In genomic region chr4:109930872-109931271, GRCh38 we compare ENCODE assay signal across 22 cellular contexts. TPM values are rescaled to one million over a fixed set of nuclear protein-coding genes. Genes with fewer than 3 reads are reported as not detected.
DNase-seq lines count a peak whose midpoint lies in the region; ATAC-seq and TF ChIP-seq lines count a peak whose summit lies in the region.
"Had no signal": no experiment of that assay in that cellular context is flagged by ENCODE, and none has a peak within 500 bp of the region (broad histone marks: within the 10 kb centered on the region; RNA-seq: fewer than 3 reads in every experiment).

No MANE protein-coding gene starts in this region.

- no peak overlapping the region for H4K8ac ChIP-seq in mesendoderm (ENCODE audit: low read depth, low read length)

- peak overlapping the region; percentile 8 for H2BK5ac ChIP-seq in mesendoderm (ENCODE audit: low read length)

- H3K27ac ChIP-seq in mesendoderm (ENCODE audit: low read depth, low read length) (peak overlapping the region; percentile 88), uterus (no peak overlapping the region), MM.1S (ENCODE audit: low read length) (no peak overlapping the region)
- H3K27ac ChIP-seq: 22Rv1, A549 had no signal

- no peaks in the 10 kb centered on the region for H3K27me3 Mint-ChIP-seq in activated naive CD8-positive, alpha-beta T cell treated with anti-CD3 and anti-CD28 coated beads, Interleukin-2, amount 50 U/mL, for 24 hours
- no peaks in the 10 kb centered on the region for H3K27me3 Mint-ChIP-seq in activated naive CD8-positive, alpha-beta T cell treated with anti-CD3 and anti-CD28 coated beads for 36 hours
- H3K27me3 Mint-ChIP-seq in type B pancreatic cell: no peaks in the 10 kb centered on the region

- H3K36me3 ChIP-seq in mesendoderm (ENCODE audit: control insufficient read depth, insufficient read depth, low read length) (no peaks in the 10 kb centered on the region), uterus (no peaks in the 10 kb centered on the region), MM.1S (replicated peaks; ENCODE audit: insufficient read depth, low read length) (no peaks in the 10 kb centered on the region)
- H3K36me3 ChIP-seq: HAP-1 had no signal

- no peak overlapping the region for H3K4ac ChIP-seq in mesendoderm (ENCODE audit: low read depth, low read length)

- H3K4me2 ChIP-seq in mesendoderm (ENCODE audit: low read length): no peak overlapping the region
- H3K4me2 ChIP-seq in MM.1S (ENCODE audit: low read depth, low read length): no peak overlapping the region
- H3K4me2 ChIP-seq: A549, GM23338 had no signal

- no peak overlapping the region for H2AFZ ChIP-seq in MM.1S (ENCODE audit: low read length)
- H2AFZ ChIP-seq: GM23338 had no signal

- no peak for ATAC-seq in activated naive CD8-positive, alpha-beta T cell treated with anti-CD3 and anti-CD28 coated beads, Interleukin-2, amount 50 U/mL, for 24 hours
- ATAC-seq: A549, GM23338 had no signal

- peaks cover 5% of the 10 kb centered on the region for H3K79me1 ChIP-seq in mesendoderm (ENCODE audit: low read length)

- no peak for TF ChIP-seq POLR2A in uterus (IDR thresholded peaks at IDR 0.05)

- H3K4me3 Mint-ChIP-seq in activated naive CD8-positive, alpha-beta T cell treated with anti-CD3 and anti-CD28 coated beads, Interleukin-2, amount 50 U/mL, for 24 hours: no peak overlapping the region
- no peak overlapping the region for H3K4me3 Mint-ChIP-seq in activated naive CD8-positive, alpha-beta T cell treated with anti-CD3 and anti-CD28 coated beads for 36 hours
- peak overlapping the region; percentile 60 for H3K4me3 Mint-ChIP-seq in type B pancreatic cell
- H3K4me3 Mint-ChIP-seq: CD4-positive, alpha-beta memory T cell; GM23338; HFFc6 had no signal

- peak overlapping the region; percentile 8 for H2BK15ac ChIP-seq in mesendoderm (replicated peaks; ENCODE audit: low read depth)

- no peak overlapping the region for H3K4me3 ChIP-seq in mesendoderm (ENCODE audit: low read length)
- no peak overlapping the region for H3K4me3 ChIP-seq in uterus
- H3K4me3 ChIP-seq in MM.1S (ENCODE audit: low read length): no peak overlapping the region
- H3K4me3 ChIP-seq: A549, GM23338, HAP-1 had no signal

- no peak for TF ChIP-seq CTCF in type B pancreatic cell (conservative IDR thresholded peaks at IDR 0.05)
- TF ChIP-seq CTCF in uterus (IDR thresholded peaks at IDR 0.05): no peak
- TF ChIP-seq CTCF in MM.1S (IDR thresholded peaks at IDR 0.05; ENCODE audit: low read length): no peak

- H3K9ac ChIP-seq in mesendoderm (ENCODE audit: low read length) (no peak overlapping the region), MM.1S (ENCODE audit: low read length) (no peak overlapping the region)

- DNase-seq in activated naive CD8-positive, alpha-beta T cell treated with anti-CD3 and anti-CD28 coated beads, Interleukin-2, amount 50 U/mL, for 24 hours: no peak
- DNase-seq in activated naive CD8-positive, alpha-beta T cell treated with anti-CD3 and anti-CD28 coated beads for 36 hours: no peak
- peak; percentile 3 for DNase-seq in NCI-H526 treated with DMSO at 0.1 percent for 48 hours (lab: John Stamatoyannopoulos, UW)
- DNase-seq in mesendoderm: no peak
- no peak for DNase-seq in type B pancreatic cell (ENCODE audit: extremely low spot score, unreplicated experiment)
- DNase-seq in uterus: no peak
- no peak for DNase-seq in MM.1S
- DNase-seq in H4 (ENCODE audit: low spot score): no peak
- DNase-seq: ACHN; C1 segment of cervical spinal cord; Calu3; CD4-positive, alpha-beta memory T cell; COR-L47; DMS153; DMS79 treated with DMSO at 0.1 percent for 48 hours; GF-D8; HFFc6 had no signal

- H3K27ac Mint-ChIP-seq in activated naive CD8-positive, alpha-beta T cell treated with anti-CD3 and anti-CD28 coated beads, Interleukin-2, amount 50 U/mL, for 24 hours: peak overlapping the region; percentile 0
- H3K27ac Mint-ChIP-seq in activated naive CD8-positive, alpha-beta T cell treated with anti-CD3 and anti-CD28 coated beads for 36 hours: no peak overlapping the region
- peak overlapping the region; percentile 87 for H3K27ac Mint-ChIP-seq in type B pancreatic cell
- H3K27ac Mint-ChIP-seq: GM23338, HFFc6 had no signal

- no peak overlapping the region for H4K5ac ChIP-seq in mesendoderm (ENCODE audit: low read length)

- H3K23ac ChIP-seq in mesendoderm (ENCODE audit: low read length): no peak overlapping the region

- H3K56ac ChIP-seq in mesendoderm (ENCODE audit: low read length): peak overlapping the region; percentile 11

- H2AK5ac ChIP-seq in mesendoderm (ENCODE audit: low read length): peak overlapping the region; percentile 92

- no peaks in the 10 kb centered on the region for H3K36me3 Mint-ChIP-seq in activated naive CD8-positive, alpha-beta T cell treated with anti-CD3 and anti-CD28 coated beads, Interleukin-2, amount 50 U/mL, for 24 hours (ENCODE audit: low read depth)
- no peaks in the 10 kb centered on the region for H3K36me3 Mint-ChIP-seq in activated naive CD8-positive, alpha-beta T cell treated with anti-CD3 and anti-CD28 coated beads for 36 hours
- no peaks in the 10 kb centered on the region for H3K36me3 Mint-ChIP-seq in type B pancreatic cell
- H3K36me3 Mint-ChIP-seq: CD4-positive, alpha-beta memory T cell had no signal

- peak overlapping the region; percentile 61 for H2BK120ac ChIP-seq in mesendoderm (ENCODE audit: low read depth, low read length)

- peaks cover 15% of the 10 kb centered on the region for H3K4me1 ChIP-seq in mesendoderm (ENCODE audit: control insufficient read depth, low read depth, low read length)
- H3K4me1 ChIP-seq in uterus: no peaks in the 10 kb centered on the region
- no peaks in the 10 kb centered on the region for H3K4me1 ChIP-seq in MM.1S (ENCODE audit: low read length)
- H3K4me1 ChIP-seq: A549 had no signal

- H3K4me1 Mint-ChIP-seq in activated naive CD8-positive, alpha-beta T cell treated with anti-CD3 and anti-CD28 coated beads, Interleukin-2, amount 50 U/mL, for 24 hours: peaks cover 3% of the 10 kb centered on the region
- no peaks in the 10 kb centered on the region for H3K4me1 Mint-ChIP-seq in activated naive CD8-positive, alpha-beta T cell treated with anti-CD3 and anti-CD28 coated beads for 36 hours
- H3K4me1 Mint-ChIP-seq in type B pancreatic cell (ENCODE audit: unreplicated experiment): peaks cover 4% of the 10 kb centered on the region

- H3K18ac ChIP-seq in mesendoderm (ENCODE audit: low read length): peak overlapping the region; percentile 89

- no peaks in the 10 kb centered on the region for H3K9me3 Mint-ChIP-seq in activated naive CD8-positive, alpha-beta T cell treated with anti-CD3 and anti-CD28 coated beads, Interleukin-2, amount 50 U/mL, for 24 hours
- H3K9me3 Mint-ChIP-seq in activated naive CD8-positive, alpha-beta T cell treated with anti-CD3 and anti-CD28 coated beads for 36 hours: peaks cover 2% of the 10 kb centered on the region
- peaks cover 6% of the 10 kb centered on the region for H3K9me3 Mint-ChIP-seq in type B pancreatic cell
- H3K9me3 Mint-ChIP-seq: GM23338, HFFc6 had no signal

- intact Hi-C loops in uterus (cut with DNase I; ENCODE audit: low total_unique reads): no loop called here

- no peaks in the 10 kb centered on the region for H3K79me2 ChIP-seq in mesendoderm (ENCODE audit: control insufficient read depth, insufficient read depth, low read length)
- H3K79me2 ChIP-seq in MM.1S (ENCODE audit: low read length): no peaks in the 10 kb centered on the region

- no peaks in the 10 kb centered on the region for H3K9me3 ChIP-seq in uterus
- H3K9me3 ChIP-seq in MM.1S (replicated peaks; ENCODE audit: insufficient read depth, low read length): no peaks in the 10 kb centered on the region
- H3K9me3 ChIP-seq: A549, HAP-1 had no signal

- no peaks in the 10 kb centered on the region for H3F3A ChIP-seq in MM.1S (ENCODE audit: insufficient read depth, low read length)

- no peaks in the 10 kb centered on the region for H3K9me2 ChIP-seq in MM.1S (replicated peaks; ENCODE audit: insufficient read depth, low read length)

- H3K27me3 ChIP-seq in mesendoderm (ENCODE audit: insufficient read depth, low read length, poor library complexity) (no peaks in the 10 kb centered on the region), uterus (no peaks in the 10 kb centered on the region), MM.1S (replicated peaks; ENCODE audit: insufficient read depth, low read length) (no peaks in the 10 kb centered on the region)

- no peaks in the 10 kb centered on the region for H4K20me1 ChIP-seq in MM.1S (ENCODE audit: insufficient read depth, low read length)

RNA-seq across cellular contexts. Expression of gene EGF, which starts 18.2 kb away (rescaled TPM):
- not detected for total RNA-seq in activated naive CD8-positive, alpha-beta T cell treated with anti-CD3 and anti-CD28 coated beads for 36 hours
- 3.9 TPM for polyA plus RNA-seq in mesendoderm (2013, experiment 1 of 2)
- 3.5 TPM for polyA plus RNA-seq in mesendoderm (2013, experiment 2 of 2)
- 25.5 and 65.1 TPM in 2 replicates for total RNA-seq in type B pancreatic cell (ENCODE audit: low replicate concordance)
- total RNA-seq in uterus: 1 to 10 TPM; 1.0 to 3.5 (median 1.5) TPM
- 10.3 and 11.8 TPM in 2 replicates for total RNA-seq in H4 (2014; rRNA removed; shearing (Covaris generic))
- total RNA-seq: CD4-positive, alpha-beta memory T cell; G401 had no signal
- polyA plus RNA-seq: CD4-positive, alpha-beta memory T cell had no signal
